Comparison of ENCODE assay signal across 8 cellular contexts in genomic region chr5:160009591-160009989, GRCh38. TPM values are rescaled to one million over a fixed set of nuclear protein-coding genes. Genes with fewer than 3 reads are reported as not detected.
DNase-seq lines count a peak whose midpoint lies in the region; ATAC-seq and TF ChIP-seq lines count a peak whose summit lies in the region.

No MANE protein-coding gene starts in this region.

- TF ChIP-seq CTCF in Calu3 (IDR thresholded peaks at IDR 0.05; ENCODE audit: unreplicated experiment) (no peak), liver (IDR thresholded peaks at IDR 0.05; ENCODE audit: low read depth, low read length, missing input control) (no peak), upper lobe of left lung (IDR thresholded peaks at IDR 0.05) (no peak)

- CTCF ChIA-PET in Calu3 (lab: Charles Lee): interaction anchor here (0.5 to 1.6 kb wide), 3 partner anchors 12 to 428 kb away, joined by 3 to 13 read pairs (median 3); no protein-coding TSS in a partner anchor

- DNase-seq in Calu3 (no peak), adipocyte (ENCODE audit: low read depth) (no peak), upper lobe of left lung (no peak), iPS-NIHi7 (ENCODE audit: extremely low spot score) (no peak), SW 1271 (lab: John Stamatoyannopoulos, UW) (no peak), globus pallidus (ENCODE audit: low spot score) (no peak)

- H3K36me3 ChIP-seq in adipocyte (ENCODE audit: control insufficient read depth, insufficient read depth, low read length, severe bottlenecking) (peaks cover 16% of the 10 kb centered on the region), liver (ENCODE audit: control insufficient read depth in 4 of 4, insufficient read depth in 3 of 4, low read depth in 1 of 4, low read length in 3 of 4) (peaks cover 0 to 11% (median 6%) of the 10 kb centered on the region in 4 donors), upper lobe of left lung (peaks cover 0 to 29% (median 3%) of the 10 kb centered on the region in 4 donors)

- peak; percentile 19 for ATAC-seq in HG03066 (IDR thresholded peaks at IDR 0.05; ENCODE audit: low read depth, unreplicated experiment)
- peak in 1 of 2 donors; percentile 9 for ATAC-seq in upper lobe of left lung (ENCODE audit: low FRiP score in 2 of 2)

- BruUV-seq in Calu3 (replicated peaks; lab: Mats Ljungman, UMichigan): no TSS peak

- H3K4me3 ChIP-seq in adipocyte (ENCODE audit: low read length) (peak overlapping the region; percentile 98), liver (ENCODE audit: low read depth in 1 of 3, low read length in 3 of 3) (peak overlapping the region; percentile 75 to 99 (median 99)), upper lobe of left lung (peak overlapping the region; percentile 63 to 92 (median 74))

- H3K27me3 ChIP-seq in adipocyte (replicated peaks; ENCODE audit: control insufficient read depth, insufficient read depth, low read length) (no peaks in the 10 kb centered on the region), liver (ENCODE audit: control insufficient read depth in 4 of 4, insufficient read depth in 4 of 4, low read length in 3 of 4) (no peaks in the 10 kb centered on the region), upper lobe of left lung (no peaks in the 10 kb centered on the region)

- H3K9me3 ChIP-seq in adipocyte (ENCODE audit: control insufficient read depth, low read length) (no peaks in the 10 kb centered on the region), liver (ENCODE audit: control insufficient read depth in 4 of 4, low read length in 3 of 4) (no peaks in the 10 kb centered on the region), upper lobe of left lung (no peaks in the 10 kb centered on the region)

- 5% methylated on average over 11 of the region's 11 CpGs for WGBS in liver
- WGBS in upper lobe of left lung, 2 donors: 4 to 5% methylated on average over 11 of the region's 11 CpGs

- peak overlapping the region; percentile 92 for H3K9ac ChIP-seq in adipocyte (ENCODE audit: low read length)
- H3K9ac ChIP-seq in liver (ENCODE audit: low read depth in 1 of 2, low read length in 2 of 2): peak overlapping the region; percentile 63 to 96

- intact Hi-C loops in Calu3 (cut with micrococcal nuclease; ENCODE audit: unreplicated experiment): no loop called here

- peak overlapping the region; percentile 93 for H3K4me3 Mint-ChIP-seq in Calu3 (ENCODE audit: low read depth, unreplicated experiment)

- H3K4me1 Mint-ChIP-seq in Calu3 (ENCODE audit: low read depth, unreplicated experiment): peaks cover 22% of the 10 kb centered on the region

- peak overlapping the region; percentile 100 for H3K27ac Mint-ChIP-seq in Calu3 (ENCODE audit: unreplicated experiment)

- H3K4me1 ChIP-seq in adipocyte (ENCODE audit: control insufficient read depth, insufficient read depth, low read length): peaks cover 22% of the 10 kb centered on the region
- peaks cover 2 to 21% (median 15%) of the 10 kb centered on the region in 4 donors for H3K4me1 ChIP-seq in liver (ENCODE audit: control insufficient read depth in 4 of 4, insufficient read depth in 4 of 4, low read length in 3 of 4)
- H3K4me1 ChIP-seq in upper lobe of left lung: peaks cover 23 to 30% (median 24%) of the 10 kb centered on the region in 4 donors

- no peak for TF ChIP-seq POLR2A in upper lobe of left lung (IDR thresholded peaks at IDR 0.05)

- no peak for TF ChIP-seq RAD21 in liver (IDR thresholded peaks at IDR 0.05)

- H3K9me3 Mint-ChIP-seq in Calu3 (ENCODE audit: low read depth, unreplicated experiment): no peaks in the 10 kb centered on the region

- H3K27ac ChIP-seq in liver (ENCODE audit: low read depth in 1 of 2, low read length in 2 of 2) (peak overlapping the region; percentile 72 to 89), upper lobe of left lung (peak overlapping the region; percentile 75 to 93 (median 86))

- H3K36me3 Mint-ChIP-seq in Calu3 (ENCODE audit: insufficient read depth, unreplicated experiment): peaks cover 38% of the 10 kb centered on the region

- TF ChIP-seq EP300 in upper lobe of left lung (IDR thresholded peaks at IDR 0.05): no peak

- H3K27me3 Mint-ChIP-seq in Calu3 (ENCODE audit: unreplicated experiment): no peaks in the 10 kb centered on the region

TF ChIP-seq in liver, 16 proteins besides CTCF, POLR2A, EP300 and RAD21:
- TF ChIP-seq, protein P1, sequence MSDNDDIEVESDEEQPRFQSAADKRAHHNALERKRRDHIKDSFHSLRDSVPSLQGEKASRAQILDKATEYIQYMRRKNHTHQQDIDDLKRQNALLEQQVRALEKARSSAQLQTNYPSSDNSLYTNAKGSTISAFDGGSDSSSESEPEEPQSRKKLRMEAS (IDR thresholded peaks at IDR 0.05): no peak
- TF ChIP-seq, protein P2, sequence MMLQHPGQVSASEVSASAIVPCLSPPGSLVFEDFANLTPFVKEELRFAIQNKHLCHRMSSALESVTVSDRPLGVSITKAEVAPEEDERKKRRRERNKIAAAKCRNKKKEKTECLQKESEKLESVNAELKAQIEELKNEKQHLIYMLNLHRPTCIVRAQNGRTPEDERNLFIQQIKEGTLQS (IDR thresholded peaks at IDR 0.05): no peak
- no peak for TF ChIP-seq HNF4A (conservative IDR thresholded peaks at IDR 0.05)
- TF ChIP-seq YY1 (IDR thresholded peaks at IDR 0.05): no peak
- no peak for TF ChIP-seq RXRA (IDR thresholded peaks at IDR 0.05)
- no peak for TF ChIP-seq EGR1 (IDR thresholded peaks at IDR 0.05; ENCODE audit: low read depth in 2 of 2)
- TF ChIP-seq JUND (IDR thresholded peaks at IDR 0.05): no peak
- no peak for TF ChIP-seq HNF4G (IDR thresholded peaks at IDR 0.05)
- no peak for TF ChIP-seq SP1 (IDR thresholded peaks at IDR 0.05)
- no peak for TF ChIP-seq REST (IDR thresholded peaks at IDR 0.05)
- no peak for TF ChIP-seq FOXA1 (IDR thresholded peaks at IDR 0.05)
- TF ChIP-seq TAF1 (conservative IDR thresholded peaks at IDR 0.05): no peak

RNA-seq across cellular contexts. Expression of gene TTC1, which starts 0.7 kb away (rescaled TPM):
- total RNA-seq in Calu3 (2022): 66.4 and 70.6 TPM in 2 replicates
- 10 to 100 TPM; 18.0 to 18.4 TPM for total RNA-seq in liver
- polyA plus RNA-seq in liver: 10 to 100 TPM; 26.0 to 35.5 TPM
- total RNA-seq in upper lobe of left lung: 10 to 100 TPM; 28.5 to 46.7 (median 38.8) TPM
